16 cellular contexts compared by ENCODE assay signal in the genomic region with DNA sequence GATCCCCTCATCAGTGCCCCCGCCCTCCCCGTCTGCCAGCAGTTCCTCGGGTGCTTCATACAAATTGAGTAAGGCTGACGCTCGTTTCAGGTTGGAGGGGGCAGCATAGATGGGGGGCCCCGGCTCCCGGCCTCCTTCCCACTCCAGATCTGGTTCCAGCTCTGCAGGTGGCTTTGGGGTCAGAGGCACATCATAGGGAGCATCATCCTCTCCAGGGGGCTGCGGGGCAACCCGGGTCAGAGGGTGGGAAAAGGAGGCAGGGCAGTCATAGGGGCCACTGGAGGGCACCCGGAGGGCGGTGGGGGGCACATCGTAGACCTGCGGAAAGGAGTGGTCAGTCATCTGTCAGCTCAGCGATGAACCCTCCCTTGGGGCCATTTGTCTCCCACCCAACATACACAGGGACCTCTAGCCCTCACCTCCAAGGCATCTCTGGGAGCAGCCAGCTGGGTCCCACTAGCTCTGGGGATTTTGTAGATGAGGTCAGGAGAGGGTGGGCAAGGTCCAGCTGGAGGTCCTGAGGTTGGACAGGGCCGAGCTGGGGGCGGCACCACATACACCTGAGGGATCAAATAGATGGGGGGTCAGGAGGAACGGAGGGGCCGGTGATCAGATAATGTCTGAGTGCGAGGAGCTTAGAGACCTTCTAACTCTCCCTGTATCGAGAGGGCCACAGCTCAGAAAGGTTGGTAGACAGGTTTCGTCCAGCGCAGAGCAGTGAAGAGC. TPM values are rescaled to one million over a fixed set of nuclear protein-coding genes. Genes with fewer than 3 reads are reported as not detected.
"Had no signal": no experiment of that assay in that cellular context is flagged by ENCODE, and none has a peak within 500 bp of the region (broad histone marks: within the 10 kb centered on the region; RNA-seq: fewer than 3 reads in every experiment).

No MANE protein-coding gene starts in this region.

- H3K9me3 Mint-ChIP-seq: activated T-cell treated with anti-CD3 and anti-CD28 coated beads, Interleukin-2, amount 50 U/mL, for 4 hours; naive B cell had no signal

- H3K36me3 Mint-ChIP-seq: activated CD8-positive, alpha-beta memory T cell treated with anti-CD3 and anti-CD28 coated beads, Interleukin-2, amount 10 ng/mL, durations not matched to agents 7 days and 5 days; naive B cell had no signal

- H3K27me3 ChIP-seq: ascending aorta, cardiac muscle cell had no signal

- DNase-seq: activated CD4-positive, alpha-beta T cell treated with anti-CD3 and anti-CD28 coated beads, Interleukin-2, amount 50 U/mL, for 48 hours; activated CD8-positive, alpha-beta memory T cell treated with anti-CD3 and anti-CD28 coated beads, Interleukin-2, amount 10 ng/mL, durations not matched to agents 7 days and 5 days; activated T-cell treated with anti-CD3 and anti-CD28 coated beads, Interleukin-2, amount 50 U/mL, for 4 hours; colonic mucosa; effector memory CD4-positive, alpha-beta T cell; kidney glomerular epithelial cell; naive B cell; SHP77 treated with DMSO at 0.1 percent for 48 hours had no signal

- H3K9me3 ChIP-seq: ascending aorta, colonic mucosa, upper lobe of left lung had no signal

- H3K36me3 ChIP-seq: cardiac muscle cell, colonic mucosa had no signal

- ATAC-seq: activated CD8-positive, alpha-beta memory T cell treated with anti-CD3 and anti-CD28 coated beads, Interleukin-2, amount 10 ng/mL, durations not matched to agents 7 days and 5 days; activated T-cell treated with anti-CD3 and anti-CD28 coated beads, Interleukin-2, amount 50 U/mL, for 4 hours had no signal

- H3K27ac ChIP-seq: cardiac muscle cell, colonic mucosa, epithelial cell of prostate, upper lobe of left lung had no signal

- H3K4me1 ChIP-seq: colonic mucosa had no signal

- H3K4me3 ChIP-seq: ascending aorta, cardiac muscle cell, colonic mucosa, upper lobe of left lung had no signal

- H3K27ac Mint-ChIP-seq: activated CD8-positive, alpha-beta memory T cell treated with anti-CD3 and anti-CD28 coated beads, Interleukin-2, amount 10 ng/mL, durations not matched to agents 7 days and 5 days; naive B cell had no signal

- H3K4me3 Mint-ChIP-seq: activated CD8-positive, alpha-beta memory T cell treated with anti-CD3 and anti-CD28 coated beads, Interleukin-2, amount 10 ng/mL, durations not matched to agents 7 days and 5 days; activated T-cell treated with anti-CD3 and anti-CD28 coated beads, Interleukin-2, amount 50 U/mL, for 4 hours; naive B cell had no signal

RNA-seq across cellular contexts. Expression of a gene that starts 5.1 kb away (rescaled TPM):
- total RNA-seq: activated CD8-positive, alpha-beta memory T cell treated with anti-CD3 and anti-CD28 coated beads, Interleukin-2, amount 10 ng/mL, durations not matched to agents 7 days and 5 days; T-helper 2 cell treated with Interferon-gamma antibody and Interleukin-4, amounts not matched to agents 100 ng/mL and 5 ng/mL, for 36 hours had no signal

RNA-seq across cellular contexts. Expression of a gene that starts 12.7 kb away (rescaled TPM):
- total RNA-seq: activated CD8-positive, alpha-beta memory T cell treated with anti-CD3 and anti-CD28 coated beads, Interleukin-2, amount 10 ng/mL, durations not matched to agents 7 days and 5 days; activated T-cell treated with anti-CD3 and anti-CD28 coated beads, Interleukin-2, amount 50 U/mL, for 4 hours; ascending aorta; cardiac muscle cell; colonic mucosa; lower leg skin; osteocyte; skeletal muscle tissue; T-helper 2 cell treated with Interferon-gamma antibody and Interleukin-4, amounts not matched to agents 100 ng/mL and 5 ng/mL, for 36 hours; upper lobe of left lung had no signal

RNA-seq across cellular contexts. Expression of a gene that starts 17.0 kb away (rescaled TPM):
- total RNA-seq: activated CD8-positive, alpha-beta memory T cell treated with anti-CD3 and anti-CD28 coated beads, Interleukin-2, amount 10 ng/mL, durations not matched to agents 7 days and 5 days; activated T-cell treated with anti-CD3 and anti-CD28 coated beads, Interleukin-2, amount 50 U/mL, for 4 hours; osteocyte; T-helper 2 cell treated with Interferon-gamma antibody and Interleukin-4, amounts not matched to agents 100 ng/mL and 5 ng/mL, for 36 hours had no signal
